In genomic region chr1:202287196-202287595, GRCh38 we compare ENCODE assay signal across 19 cellular contexts.
"Had no signal": no experiment of that assay in that cellular context is flagged by ENCODE, and none has a peak within 500 bp of the region (broad histone marks: within the 10 kb centered on the region; RNA-seq: fewer than 3 reads in every experiment).

No MANE protein-coding gene starts in this region.

- H3K9ac ChIP-seq: neural progenitor cell had no signal

- DNase-seq: activated CD4-positive, alpha-beta T cell treated with anti-CD3 and anti-CD28 coated beads, Interleukin-2, amount 50 U/mL, for 4 hours; activated gamma-delta T cell; endodermal cell; foreskin keratinocyte; glutamatergic neuron; left lung; naive thymus-derived CD4-positive, alpha-beta T cell; sigmoid colon; stimulated activated CD4-positive, alpha-beta T cell treated with anti-CD3 and anti-CD28 coated beads, Interleukin-12 subunit alpha, Interleukin-12 subunit beta, amount 100 ng/mL, for 4 hours; stimulated activated CD4-positive, alpha-beta T cell treated with anti-CD3 and anti-CD28 coated beads, Interleukin-1b, Interleukin-23, amount 100 ng/mL, for 48 hours; stimulated activated naive CD8-positive, alpha-beta T cell treated with anti-CD3 and anti-CD28 coated beads, Interleukin-15, Interleukin-2, amounts not matched to agents 100 U/mL and 50 U/mL, for 24 hours; substantia nigra; SW 1271; T-helper 2 cell; transverse colon had no signal

- H3K27me3 ChIP-seq: cardiac muscle cell, neural progenitor cell, sigmoid colon, transverse colon had no signal

- H3K4me1 ChIP-seq: transverse colon had no signal

- H3K4me2 ChIP-seq: neural progenitor cell had no signal

- H3K4me3 ChIP-seq: cardiac muscle cell, left lung, neural progenitor cell, sigmoid colon, transverse colon had no signal

- H3K9me3 ChIP-seq: left lung, sigmoid colon, transverse colon had no signal

- H2AFZ ChIP-seq: neural progenitor cell had no signal

- H3K36me3 ChIP-seq: cardiac muscle cell, left lung, neural progenitor cell, sigmoid colon, transverse colon had no signal

- ATAC-seq: activated naive CD4-positive, alpha-beta T cell treated with anti-CD3 and anti-CD28 coated beads, Interleukin-2, amount 50 U/mL, for 72 hours; foreskin keratinocyte; left lung; naive thymus-derived CD4-positive, alpha-beta T cell; stimulated activated naive CD8-positive, alpha-beta T cell treated with anti-CD3 and anti-CD28 coated beads, Interleukin-15, Interleukin-2, amounts not matched to agents 100 U/mL and 50 U/mL, for 24 hours had no signal

- H3K27ac ChIP-seq: cardiac muscle cell, epithelial cell of prostate, foreskin keratinocyte, left lung, neural progenitor cell, sigmoid colon, transverse colon had no signal
